Comparison of ENCODE assay signal across 8 cellular contexts in genomic region chr6:53728570-53729194, GRCh38.
A peak's percentile ranks its signal among the peaks of the same experiment; 100 is the strongest.
DNase-seq lines count a peak whose midpoint lies in the region; ATAC-seq and TF ChIP-seq lines count a peak whose summit lies in the region.

No MANE protein-coding gene starts in this region.

- no peaks in the 10 kb centered on the region for H4K20me1 ChIP-seq in H9 (ENCODE audit: control insufficient read depth, insufficient read depth, insufficient read length)

- no peak overlapping the region for H2BK120ac ChIP-seq in H9 (ENCODE audit: low read depth, low read length, poor library complexity, severe bottlenecking)

- no peak overlapping the region for H2AK5ac ChIP-seq in H9 (ENCODE audit: insufficient read length, low read length)

- H3K18ac ChIP-seq in H9 (ENCODE audit: insufficient read length, low read depth, low read length): no peak overlapping the region

- no peak overlapping the region for H2BK5ac ChIP-seq in H9 (ENCODE audit: insufficient read length, low read length)

- DNase-seq in ELF-1 (ENCODE audit: low read depth, low spot score): peak; percentile 37
- DNase-seq in H9: peak; percentile 60
- DNase-seq in NCI-H2196 (lab: John Stamatoyannopoulos, UW; ENCODE audit: unreplicated experiment): peak; percentile 46
- DNase-seq in activated CD4-positive, alpha-beta T cell treated with anti-CD3 and anti-CD28 coated beads, Interleukin-2, amount 10 ng/mL, durations not matched to agents 7 days and 5 days: peak; percentile 49
- DNase-seq in effector CD4-positive, alpha-beta T cell: peak; percentile 42
- peak; percentile 67 for DNase-seq in midbrain (lab: John Stamatoyannopoulos, UW)
- DNase-seq in stimulated activated effector memory CD8-positive, alpha-beta T cell treated with anti-CD3 and anti-CD28 coated beads, Interleukin-12 subunit alpha, Interleukin-12 subunit beta, amount 100 ng/mL, for 72 hours (ENCODE audit: low spot score in 2 of 2): peak; percentile 55 to 76

- CTCF ChIA-PET in activated CD4-positive, alpha-beta T cell treated with anti-CD3 and anti-CD28 coated beads, Interleukin-2, amount 10 ng/mL, durations not matched to agents 7 days and 5 days (lab: Charles Lee): interaction anchor here (0.6 to 2.9 kb wide), 7 partner anchors 16 to 235 kb away, joined by 3 to 13 read pairs (median 3); no protein-coding TSS in a partner anchor

- no peak overlapping the region for H2BK12ac ChIP-seq in H9 (ENCODE audit: insufficient read length, low read depth, low read length)

- no peaks in the 10 kb centered on the region for H3K79me2 ChIP-seq in H9 (ENCODE audit: insufficient read depth, low read length)

- peaks cover 5% of the 10 kb centered on the region for H3K27me3 Mint-ChIP-seq in H9 (ENCODE audit: low read depth)
- peaks cover 11% of the 10 kb centered on the region for H3K27me3 Mint-ChIP-seq in activated CD4-positive, alpha-beta T cell treated with anti-CD3 and anti-CD28 coated beads, Interleukin-2, amount 10 ng/mL, durations not matched to agents 7 days and 5 days

- no peaks in the 10 kb centered on the region; a peak in 1 of 5 replicates for H3K9me3 Mint-ChIP-seq in H9
- no peaks in the 10 kb centered on the region for H3K9me3 Mint-ChIP-seq in activated CD4-positive, alpha-beta T cell treated with anti-CD3 and anti-CD28 coated beads, Interleukin-2, amount 10 ng/mL, durations not matched to agents 7 days and 5 days
- H3K9me3 Mint-ChIP-seq in stimulated activated effector memory CD8-positive, alpha-beta T cell treated with anti-CD3 and anti-CD28 coated beads, Interleukin-12 subunit alpha, Interleukin-12 subunit beta, amount 100 ng/mL, for 72 hours: no peaks in the 10 kb centered on the region

- H3K9me3 ChIP-seq in H9 (ENCODE audit: control insufficient read depth, low read depth, low read length): no peaks in the 10 kb centered on the region

- H3K36me3 Mint-ChIP-seq in H9 (ENCODE audit: insufficient read depth in 1 of 3, low read depth in 3 of 3): no peaks in the 10 kb centered on the region
- H3K36me3 Mint-ChIP-seq in activated CD4-positive, alpha-beta T cell treated with anti-CD3 and anti-CD28 coated beads, Interleukin-2, amount 10 ng/mL, durations not matched to agents 7 days and 5 days (ENCODE audit: low read depth): no peaks in the 10 kb centered on the region
- H3K36me3 Mint-ChIP-seq in stimulated activated effector memory CD8-positive, alpha-beta T cell treated with anti-CD3 and anti-CD28 coated beads, Interleukin-12 subunit alpha, Interleukin-12 subunit beta, amount 100 ng/mL, for 72 hours: no peaks in the 10 kb centered on the region

- no peak overlapping the region for H3K27ac ChIP-seq in H9 (ENCODE audit: insufficient read length, low read depth, low read length)

- TF ChIP-seq CTCF in H9 (conservative IDR thresholded peaks at IDR 0.05): peak; percentile 95

- no peak overlapping the region for H4K8ac ChIP-seq in H9 (replicated peaks; ENCODE audit: insufficient read length, low read depth, low read length)

- no peak overlapping the region for H3T11ph ChIP-seq in H9 (ENCODE audit: low read length)

- H3K4me1 Mint-ChIP-seq in H9: peaks cover 34 to 36% of the 10 kb centered on the region in 2 experiments
- H3K4me1 Mint-ChIP-seq in activated CD4-positive, alpha-beta T cell treated with anti-CD3 and anti-CD28 coated beads, Interleukin-2, amount 10 ng/mL, durations not matched to agents 7 days and 5 days: peaks cover 18% of the 10 kb centered on the region
- H3K4me1 Mint-ChIP-seq in stimulated activated effector memory CD8-positive, alpha-beta T cell treated with anti-CD3 and anti-CD28 coated beads, Interleukin-12 subunit alpha, Interleukin-12 subunit beta, amount 100 ng/mL, for 72 hours: peaks cover 21% of the 10 kb centered on the region

- no peak overlapping the region for H2AFZ ChIP-seq in H9 (ENCODE audit: low read length)

- H3K56ac ChIP-seq in H9 (ENCODE audit: insufficient read length, low read depth, low read length): no peak overlapping the region

- H3K27me3 ChIP-seq in H9 (ENCODE audit: insufficient read depth, low read length): no peaks in the 10 kb centered on the region

- no peaks in the 10 kb centered on the region for H3K79me1 ChIP-seq in H9 (ENCODE audit: insufficient read depth, low read depth, low read length, poor library complexity, severe bottlenecking)

- no peaks in the 10 kb centered on the region for H3K23me2 ChIP-seq in H9 (ENCODE audit: insufficient read length, low read depth, low read length, poor library complexity, severe bottlenecking)

- H2BK15ac ChIP-seq in H9 (ENCODE audit: low read depth, low read length): no peak overlapping the region

- H3K4me1 ChIP-seq in H9 (ENCODE audit: insufficient read depth, low read length): peaks cover 2% of the 10 kb centered on the region; the same call in 1 of the 2 replicates

- H3K27ac Mint-ChIP-seq in H9: no peak overlapping the region
- H3K27ac Mint-ChIP-seq in activated CD4-positive, alpha-beta T cell treated with anti-CD3 and anti-CD28 coated beads, Interleukin-2, amount 10 ng/mL, durations not matched to agents 7 days and 5 days: no peak overlapping the region
- H3K27ac Mint-ChIP-seq in stimulated activated effector memory CD8-positive, alpha-beta T cell treated with anti-CD3 and anti-CD28 coated beads, Interleukin-12 subunit alpha, Interleukin-12 subunit beta, amount 100 ng/mL, for 72 hours: no peak overlapping the region

- no peak overlapping the region for H4K5ac ChIP-seq in H9 (ENCODE audit: insufficient read length, low read depth, low read length)

- no peak overlapping the region for H3K4ac ChIP-seq in H9 (ENCODE audit: low read depth, low read length)

- H4K91ac ChIP-seq in H9 (ENCODE audit: insufficient read length, low read depth, low read length): no peak overlapping the region

- WGBS in H9 (ENCODE audit: extremely low coverage, insufficient read length, low lambda C conversion rate): no CpG with 5 or more reads among the region's 9 CpGs

- no peak overlapping the region for H3K4me3 Mint-ChIP-seq in H9
- H3K4me3 Mint-ChIP-seq in activated CD4-positive, alpha-beta T cell treated with anti-CD3 and anti-CD28 coated beads, Interleukin-2, amount 10 ng/mL, durations not matched to agents 7 days and 5 days: no peak overlapping the region
- no peak overlapping the region for H3K4me3 Mint-ChIP-seq in stimulated activated effector memory CD8-positive, alpha-beta T cell treated with anti-CD3 and anti-CD28 coated beads, Interleukin-12 subunit alpha, Interleukin-12 subunit beta, amount 100 ng/mL, for 72 hours

- POLR2A ChIA-PET in activated CD4-positive, alpha-beta T cell treated with anti-CD3 and anti-CD28 coated beads, Interleukin-2, amount 10 ng/mL, durations not matched to agents 7 days and 5 days (lab: Charles Lee): interaction anchor here (0.7 kb wide), 1 partner anchor 554 kb away, joined by 3 read pairs; no protein-coding TSS in a partner anchor

- no peak overlapping the region for H3K9ac ChIP-seq in H9 (ENCODE audit: extremely low read depth, insufficient read length, low read length)

- no peak overlapping the region for H3K23ac ChIP-seq in H9 (ENCODE audit: insufficient read length, low read depth, low read length)

- H3K14ac ChIP-seq in H9 (ENCODE audit: insufficient read depth, low read length): no peak overlapping the region

- ATAC-seq in stimulated activated effector memory CD8-positive, alpha-beta T cell treated with anti-CD3 and anti-CD28 coated beads, Interleukin-12 subunit alpha, Interleukin-12 subunit beta, amount 100 ng/mL, for 72 hours: peak; percentile 65
- ATAC-seq in GM19035 (IDR thresholded peaks at IDR 0.05; ENCODE audit: unreplicated experiment): no peak

- no peak overlapping the region for H2BK20ac ChIP-seq in H9 (ENCODE audit: low read depth, low read length, poor library complexity, severe bottlenecking)

- H3K4me2 ChIP-seq in H9 (ENCODE audit: insufficient read depth, insufficient read length, low read length): no peak overlapping the region
